In genomic region chr4:83019794-83020497, GRCh38 we compare ENCODE assay signal across 17 cellular contexts. TPM values are rescaled to one million over a fixed set of nuclear protein-coding genes. Genes with fewer than 3 reads are reported as not detected.
DNase-seq lines count a peak whose midpoint lies in the region; ATAC-seq and TF ChIP-seq lines count a peak whose summit lies in the region.
"Had no signal": no experiment of that assay in that cellular context is flagged by ENCODE, and none has a peak within 500 bp of the region (broad histone marks: within the 10 kb centered on the region; RNA-seq: fewer than 3 reads in every experiment).

No MANE protein-coding gene starts in this region.

- peaks cover 5% of the 10 kb centered on the region for H3K27me3 Mint-ChIP-seq in activated CD8-positive, alpha-beta memory T cell treated with anti-CD3 and anti-CD28 coated beads, Interleukin-2, amount 10 ng/mL, durations not matched to agents 7 days and 5 days
- no peaks in the 10 kb centered on the region for H3K27me3 Mint-ChIP-seq in stimulated activated naive CD8-positive, alpha-beta T cell treated with anti-CD3 and anti-CD28 coated beads, Interleukin-15, Interleukin-2, amounts not matched to agents 100 ng/mL and 50 ng/mL, for 24 hours
- no peaks in the 10 kb centered on the region for H3K27me3 Mint-ChIP-seq in CD4-positive, alpha-beta T cell
- H3K27me3 Mint-ChIP-seq: effector memory CD8-positive, alpha-beta T cell; IgD-negative memory B cell had no signal

- no peaks in the 10 kb centered on the region for H3K27me3 ChIP-seq in CD4-positive, alpha-beta T cell (ENCODE audit: control insufficient read depth, insufficient read depth, low read length)
- H3K27me3 ChIP-seq: right atrium auricular region had no signal

- peak overlapping the region; percentile 39 for H3K27ac Mint-ChIP-seq in activated CD8-positive, alpha-beta memory T cell treated with anti-CD3 and anti-CD28 coated beads, Interleukin-2, amount 10 ng/mL, durations not matched to agents 7 days and 5 days
- peak overlapping the region; percentile 63 for H3K27ac Mint-ChIP-seq in stimulated activated naive CD8-positive, alpha-beta T cell treated with anti-CD3 and anti-CD28 coated beads, Interleukin-15, Interleukin-2, amounts not matched to agents 100 ng/mL and 50 ng/mL, for 24 hours
- H3K27ac Mint-ChIP-seq in CD4-positive, alpha-beta T cell: no peak overlapping the region
- H3K27ac Mint-ChIP-seq: CD8-positive, alpha-beta T cell; effector memory CD8-positive, alpha-beta T cell; IgD-negative memory B cell; nephron progenitor cell had no signal

- DNase-seq in activated CD8-positive, alpha-beta memory T cell treated with anti-CD3 and anti-CD28 coated beads, Interleukin-2, amount 10 ng/mL, durations not matched to agents 7 days and 5 days: no peak
- no peak for DNase-seq in activated CD8-positive, alpha-beta memory T cell treated with anti-CD3 and anti-CD28 coated beads for 24 hours
- peak; percentile 87 for DNase-seq in OCI-M1 (lab: John Stamatoyannopoulos, UW)
- DNase-seq in CD4-positive, alpha-beta T cell: no peak
- DNase-seq in stimulated activated CD4-positive, alpha-beta T cell treated with anti-CD3 and anti-CD28 coated beads, Interleukin-2, amount 100 ng/mL, for 24 hours: no peak
- DNase-seq: CD8-positive, alpha-beta T cell; effector memory CD8-positive, alpha-beta T cell; NCI-H1436 treated with DMSO at 0.1 percent for 48 hours; NCI-H510A; nephron progenitor cell; PC-3 had no signal

- peaks cover 12% of the 10 kb centered on the region for H3K4me1 Mint-ChIP-seq in activated CD8-positive, alpha-beta memory T cell treated with anti-CD3 and anti-CD28 coated beads, Interleukin-2, amount 10 ng/mL, durations not matched to agents 7 days and 5 days
- H3K4me1 Mint-ChIP-seq in stimulated activated naive CD8-positive, alpha-beta T cell treated with anti-CD3 and anti-CD28 coated beads, Interleukin-15, Interleukin-2, amounts not matched to agents 100 ng/mL and 50 ng/mL, for 24 hours (ENCODE audit: low read depth): peaks cover 20% of the 10 kb centered on the region
- no peaks in the 10 kb centered on the region for H3K4me1 Mint-ChIP-seq in CD4-positive, alpha-beta T cell (ENCODE audit: low read depth)
- H3K4me1 Mint-ChIP-seq: nephron progenitor cell had no signal

- peaks cover 10% of the 10 kb centered on the region for H3K36me3 Mint-ChIP-seq in activated CD8-positive, alpha-beta memory T cell treated with anti-CD3 and anti-CD28 coated beads, Interleukin-2, amount 10 ng/mL, durations not matched to agents 7 days and 5 days
- no peaks in the 10 kb centered on the region for H3K36me3 Mint-ChIP-seq in stimulated activated naive CD8-positive, alpha-beta T cell treated with anti-CD3 and anti-CD28 coated beads, Interleukin-15, Interleukin-2, amounts not matched to agents 100 ng/mL and 50 ng/mL, for 24 hours (ENCODE audit: low read depth)
- no peaks in the 10 kb centered on the region for H3K36me3 Mint-ChIP-seq in CD4-positive, alpha-beta T cell (ENCODE audit: low read depth)
- H3K36me3 Mint-ChIP-seq: CD8-positive, alpha-beta T cell had no signal

- intact Hi-C loops in CD4-positive, alpha-beta T cell (cut with DNase I, micrococcal nuclease): loop anchor here (10.0 kb wide), 2 partner anchors 465 to 645 kb away; partner anchors contain the start of genes ABRAXAS1 (in 1 of the 2) and HNRNPD (in 1 of the 2)

- H3K27ac ChIP-seq in CD4-positive, alpha-beta T cell (ENCODE audit: low read depth, low read length): no peak overlapping the region
- H3K27ac ChIP-seq: A549, right atrium auricular region had no signal

- POLR2A ChIA-PET in CD4-positive, alpha-beta T cell (lab: Charles Lee): interaction anchor here (0.9 kb wide), 1 partner anchor 15 kb away, joined by 5 read pairs; the partner anchor contains the start of gene COPS4

- CTCF ChIA-PET in activated CD8-positive, alpha-beta memory T cell treated with anti-CD3 and anti-CD28 coated beads, Interleukin-2, amount 10 ng/mL, durations not matched to agents 7 days and 5 days (lab: Charles Lee): interaction anchor here (1.1 to 1.5 kb wide), 2 partner anchors 13 to 15 kb away, joined by 3 to 5 read pairs; partner anchors contain the start of gene COPS4
- CTCF ChIA-PET in CD4-positive, alpha-beta T cell (lab: Charles Lee): no interaction called here

- ATAC-seq in activated CD8-positive, alpha-beta memory T cell treated with anti-CD3 and anti-CD28 coated beads, Interleukin-2, amount 10 ng/mL, durations not matched to agents 7 days and 5 days: peak; percentile 90
- ATAC-seq in HG02870 (IDR thresholded peaks at IDR 0.05; ENCODE audit: unreplicated experiment) (peak; percentile 96), GM18909 (IDR thresholded peaks at IDR 0.05; ENCODE audit: poor library complexity, unreplicated experiment) (no peak)
- ATAC-seq in CD4-positive, alpha-beta T cell (ENCODE audit: poor library complexity): no peak
- ATAC-seq: A549; CD8-positive, alpha-beta T cell; effector memory CD8-positive, alpha-beta T cell; PC-3 had no signal

- H3K9me3 ChIP-seq in CD4-positive, alpha-beta T cell (ENCODE audit: control insufficient read depth, low read length): no peaks in the 10 kb centered on the region

- H3K4me3 Mint-ChIP-seq in activated CD8-positive, alpha-beta memory T cell treated with anti-CD3 and anti-CD28 coated beads, Interleukin-2, amount 10 ng/mL, durations not matched to agents 7 days and 5 days: no peak overlapping the region
- no peak overlapping the region for H3K4me3 Mint-ChIP-seq in stimulated activated naive CD8-positive, alpha-beta T cell treated with anti-CD3 and anti-CD28 coated beads, Interleukin-15, Interleukin-2, amounts not matched to agents 100 ng/mL and 50 ng/mL, for 24 hours
- H3K4me3 Mint-ChIP-seq in CD4-positive, alpha-beta T cell: no peak overlapping the region
- H3K4me3 Mint-ChIP-seq: CD8-positive, alpha-beta T cell; effector memory CD8-positive, alpha-beta T cell; IgD-negative memory B cell; nephron progenitor cell had no signal

- no peak for TF ChIP-seq CTCF in CD4-positive, alpha-beta T cell (IDR thresholded peaks at IDR 0.05)

- H3K9me3 Mint-ChIP-seq in activated CD8-positive, alpha-beta memory T cell treated with anti-CD3 and anti-CD28 coated beads, Interleukin-2, amount 10 ng/mL, durations not matched to agents 7 days and 5 days (ENCODE audit: low read depth): peaks cover 2% of the 10 kb centered on the region
- peaks cover 2% of the 10 kb centered on the region for H3K9me3 Mint-ChIP-seq in stimulated activated naive CD8-positive, alpha-beta T cell treated with anti-CD3 and anti-CD28 coated beads, Interleukin-15, Interleukin-2, amounts not matched to agents 100 ng/mL and 50 ng/mL, for 24 hours
- H3K9me3 Mint-ChIP-seq in CD4-positive, alpha-beta T cell: peaks cover 1% of the 10 kb centered on the region
- H3K9me3 Mint-ChIP-seq: effector memory CD8-positive, alpha-beta T cell had no signal

RNA-seq across cellular contexts. Expression of gene LIN54, which starts 9.3 kb away (rescaled TPM):
- 10 to 100 TPM; 36.3 to 38.6 TPM for total RNA-seq in activated CD8-positive, alpha-beta memory T cell treated with anti-CD3 and anti-CD28 coated beads, Interleukin-2, amount 10 ng/mL, durations not matched to agents 7 days and 5 days
- 10 to 100 TPM; 11.0 to 12.1 TPM for total RNA-seq in CD4-positive, alpha-beta T cell

RNA-seq across cellular contexts. Expression of gene COPS4, which starts 15.0 kb away (rescaled TPM):
- total RNA-seq in activated CD8-positive, alpha-beta memory T cell treated with anti-CD3 and anti-CD28 coated beads, Interleukin-2, amount 10 ng/mL, durations not matched to agents 7 days and 5 days: 10 to 100 TPM; 27.6 to 33.1 TPM
- total RNA-seq in CD4-positive, alpha-beta T cell: 10 to 100 TPM; 26.0 to 27.6 TPM

Comparison
In these comparisons a context has a peak if more than half of its experiments do, and no peak if none do; other contexts are left out.
1. ATAC-seq: peak in activated CD8-positive, alpha-beta memory T cell treated with anti-CD3 and anti-CD28 coated beads, Interleukin-2, amount 10 ng/mL, durations not matched to agents 7 days and 5 days (single experiment) and HG02870 (single experiment); none in CD4-positive, alpha-beta T cell (single experiment) and GM18909 (single experiment).